8 cellular contexts compared by ENCODE assay signal in genomic region chr9:96217756-96218693, GRCh38.
DNase-seq lines count a peak whose midpoint lies in the region; ATAC-seq and TF ChIP-seq lines count a peak whose summit lies in the region.

No MANE protein-coding gene starts in this region.

- H3K36me3 Mint-ChIP-seq in neural crest cell (ENCODE audit: low read depth) = peaks cover 4% of the 10 kb centered on the region

- H3K27me3 Mint-ChIP-seq in neural crest cell (ENCODE audit: low read depth) = peaks cover 4% of the 10 kb centered on the region
- H3K27me3 Mint-ChIP-seq in stimulated activated naive CD8-positive, alpha-beta T cell treated with anti-CD3 and anti-CD28 coated beads, Interleukin-15, amount 100 ng/mL, for 72 hours = peaks cover 91% of the 10 kb centered on the region

- TF ChIP-seq CTCF in foreskin keratinocyte (conservative IDR thresholded peaks at IDR 0.05) (peak; percentile 98), neural crest cell (conservative IDR thresholded peaks at IDR 0.05) (peak; percentile 99)

- TF ChIP-seq RAD21 in Ishikawa (IDR thresholded peaks at IDR 0.05; ENCODE audit: low read depth) = peak; percentile 77

- H3K9me3 Mint-ChIP-seq in neural crest cell = peaks cover 4% of the 10 kb centered on the region
- H3K9me3 Mint-ChIP-seq in stimulated activated naive CD8-positive, alpha-beta T cell treated with anti-CD3 and anti-CD28 coated beads, Interleukin-15, amount 100 ng/mL, for 72 hours = no peaks in the 10 kb centered on the region

- no peak overlapping the region for H3K27ac Mint-ChIP-seq in neural crest cell (ENCODE audit: unreplicated experiment)
- peak overlapping the region in 1 of 2 donors; percentile 90 for H3K27ac Mint-ChIP-seq in stimulated activated naive CD8-positive, alpha-beta T cell treated with anti-CD3 and anti-CD28 coated beads, Interleukin-15, amount 100 ng/mL, for 72 hours

- DNase-seq in CD1c-positive myeloid dendritic cell (ENCODE audit: extremely low spot score) (peak; percentile 77), SHP77 (lab: John Stamatoyannopoulos, UW) (peak; percentile 51 to 72), activated gamma-delta T cell treated with Interleukin-2 at 50 U/mL for 16 hours (peak; percentile 66), foreskin keratinocyte (peak; percentile 14 to 50), neural crest cell (ENCODE audit: low read depth, low spot score) (peak; percentile 91)
- DNase-seq in stimulated activated naive CD8-positive, alpha-beta T cell treated with anti-CD3 and anti-CD28 coated beads, Interleukin-15, amount 100 ng/mL, for 72 hours = peak; percentile 75 to 86

- peak overlapping the region; percentile 77 for H3K4me3 Mint-ChIP-seq in neural crest cell
- peak overlapping the region; percentile 52 to 80 for H3K4me3 Mint-ChIP-seq in stimulated activated naive CD8-positive, alpha-beta T cell treated with anti-CD3 and anti-CD28 coated beads, Interleukin-15, amount 100 ng/mL, for 72 hours

- ATAC-seq in GM19463 (IDR thresholded peaks at IDR 0.05; ENCODE audit: unreplicated experiment) (peak; percentile 81), foreskin keratinocyte (peak; percentile 83)
- ATAC-seq in stimulated activated naive CD8-positive, alpha-beta T cell treated with anti-CD3 and anti-CD28 coated beads, Interleukin-15, amount 100 ng/mL, for 72 hours = peak; percentile 91

- H3K4me1 Mint-ChIP-seq in neural crest cell = peaks cover 27% of the 10 kb centered on the region
- H3K4me1 Mint-ChIP-seq in stimulated activated naive CD8-positive, alpha-beta T cell treated with anti-CD3 and anti-CD28 coated beads, Interleukin-15, amount 100 ng/mL, for 72 hours = peaks cover 37% of the 10 kb centered on the region

- no peak overlapping the region for H3K27ac ChIP-seq in foreskin keratinocyte

- H3K4me1 ChIP-seq in foreskin keratinocyte = no peaks in the 10 kb centered on the region

- TF ChIP-seq EP300 in Ishikawa (IDR thresholded peaks at IDR 0.05; ENCODE audit: borderline replicate concordance) = no peak

- H3K27me3 ChIP-seq in foreskin keratinocyte = peaks cover 62% of the 10 kb centered on the region

TF ChIP-seq in Ishikawa, 13 proteins besides CTCF, POLR2A, EP300 and RAD21:
- TF ChIP-seq REST (IDR thresholded peaks at IDR 0.05; ENCODE audit: low read depth) (no peak), CEBPB (IDR thresholded peaks at IDR 0.05) (no peak), YY1 (IDR thresholded peaks at IDR 0.05; ENCODE audit: low read depth) (no peak), TAF1 (IDR thresholded peaks at IDR 0.05; ENCODE audit: low read depth) (no peak), FOXM1 (IDR thresholded peaks at IDR 0.05; ENCODE audit: borderline replicate concordance, low read depth) (no peak), TCF12 (IDR thresholded peaks at IDR 0.05; ENCODE audit: low read depth) (no peak)

Comparison
In these comparisons a context has a peak if more than half of its experiments do, and no peak if none do; other contexts are left out.
1. DNase-seq: peak in every context shown above with its lines; median percentile 91 in neural crest cell; 80 in stimulated activated naive CD8-positive, alpha-beta T cell treated with anti-CD3 and anti-CD28 coated beads, Interleukin-15, amount 100 ng/mL, for 72 hours; 77 in CD1c-positive myeloid dendritic cell; 66 in activated gamma-delta T cell treated with Interleukin-2 at 50 U/mL for 16 hours; 62 in SHP77; 32 in foreskin keratinocyte.